12 cellular contexts compared by ENCODE assay signal in the genomic region with DNA sequence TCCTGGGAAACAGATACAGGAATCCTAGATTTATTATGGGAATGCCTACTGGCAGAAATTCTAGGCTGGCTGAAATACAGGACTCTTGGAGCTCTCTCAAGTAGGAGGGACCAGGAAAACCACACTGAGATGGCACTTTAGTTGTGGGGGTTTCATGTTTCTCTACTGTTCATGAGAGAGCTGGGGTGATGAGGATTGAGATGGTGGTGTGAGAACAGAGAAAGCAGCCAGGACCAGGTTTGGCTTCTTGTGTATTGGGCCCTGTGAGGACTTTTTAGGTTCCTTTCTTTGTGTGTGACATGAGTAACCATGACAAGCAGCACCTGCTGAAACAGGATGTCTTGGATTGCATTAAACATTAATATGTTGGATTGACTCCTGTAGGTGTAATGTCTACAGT. TPM values are rescaled to one million over a fixed set of nuclear protein-coding genes. Genes with fewer than 3 reads are reported as not detected.
DNase-seq lines count a peak whose midpoint lies in the region; ATAC-seq, FAIRE-seq and TF ChIP-seq lines count a peak whose summit lies in the region.
"Had no signal": no experiment of that assay in that cellular context is flagged by ENCODE, and none has a peak within 500 bp of the region (broad histone marks: within the 10 kb centered on the region; RNA-seq: fewer than 3 reads in every experiment).

No MANE protein-coding gene starts in this region.

- peaks cover 58% of the 10 kb centered on the region for H3K4me1 ChIP-seq in effector memory CD4-positive, alpha-beta T cell (ENCODE audit: control insufficient read depth, insufficient read depth, low read length, poor library complexity, severe bottlenecking)
- peaks cover 61% of the 10 kb centered on the region for H3K4me1 ChIP-seq in prostate gland (replicated peaks)

- peak; percentile 84 for DNase-seq in NCI-H2107 treated with DMSO at 0.1 percent for 48 hours (lab: John Stamatoyannopoulos, UW; ENCODE audit: unreplicated experiment)
- DNase-seq in effector memory CD4-positive, alpha-beta T cell: no peak
- no peak for DNase-seq in prostate gland (ENCODE audit: low spot score)
- DNase-seq in HTR-8/SVneo (ENCODE audit: insufficient read length, low spot score): no peak
- DNase-seq in left colon: no peak
- no peak for DNase-seq in D341Med (ENCODE audit: low spot score)
- no peak for DNase-seq in stimulated activated CD4-positive, alpha-beta T cell treated with anti-CD3 and anti-CD28 coated beads, Interleukin-2, amount 100 ng/mL, for 24 hours
- DNase-seq: activated CD8-positive, alpha-beta memory T cell treated with anti-CD3 and anti-CD28 coated beads, Interleukin-2, amount 10 ng/mL, durations not matched to agents 7 days and 5 days; left lung; Peyer's patch had no signal

- TF ChIP-seq CTCF in GM12875 (IDR thresholded peaks at IDR 0.05; ENCODE audit: borderline replicate concordance, insufficient read depth, low read depth, low read length) (no peak), prostate gland (IDR thresholded peaks at IDR 0.05) (no peak)

- peaks cover 2% of the 10 kb centered on the region for H3K36me3 ChIP-seq in effector memory CD4-positive, alpha-beta T cell (ENCODE audit: control insufficient read depth, insufficient read depth, low read length)
- H3K36me3 ChIP-seq in prostate gland: no peaks in the 10 kb centered on the region
- H3K36me3 ChIP-seq: left lung, Peyer's patch had no signal

- FAIRE-seq in HTR-8/SVneo (lab: Jason Lieb, UNC): no peak
- FAIRE-seq: colon had no signal

- no peak overlapping the region for H3K27ac ChIP-seq in effector memory CD4-positive, alpha-beta T cell (ENCODE audit: insufficient read depth, low read length, poor library complexity, severe bottlenecking)
- peak overlapping the region; percentile 53 to 68 for H3K27ac ChIP-seq in prostate gland

- intact Hi-C loops in prostate gland (cut with DNase I): no loop called here
- intact Hi-C loops in left colon (cut with DNase I, micrococcal nuclease): no loop called here

- no peak for TF ChIP-seq POLR2A in prostate gland (IDR thresholded peaks at IDR 0.05)

- no peak for ATAC-seq in left colon
- ATAC-seq: activated CD8-positive, alpha-beta memory T cell treated with anti-CD3 and anti-CD28 coated beads, Interleukin-2, amount 10 ng/mL, durations not matched to agents 7 days and 5 days; left lung had no signal

- H3K9me3 ChIP-seq in effector memory CD4-positive, alpha-beta T cell (ENCODE audit: control insufficient read depth, low read length): no peaks in the 10 kb centered on the region
- no peaks in the 10 kb centered on the region for H3K9me3 ChIP-seq in prostate gland
- H3K9me3 ChIP-seq: left lung, Peyer's patch had no signal

- H3K4me3 ChIP-seq in GM12875 (ENCODE audit: low read depth, low read length) (peak overlapping the region; percentile 5), prostate gland (no peak overlapping the region)
- peak overlapping the region; percentile 8 for H3K4me3 ChIP-seq in effector memory CD4-positive, alpha-beta T cell (ENCODE audit: insufficient read depth, low read depth, low read length, poor library complexity, severe bottlenecking)
- H3K4me3 ChIP-seq: Peyer's patch had no signal

- no peaks in the 10 kb centered on the region for H3K27me3 ChIP-seq in effector memory CD4-positive, alpha-beta T cell (replicated peaks; ENCODE audit: control insufficient read depth, insufficient read depth, low read length, poor library complexity, severe bottlenecking)
- no peaks in the 10 kb centered on the region for H3K27me3 ChIP-seq in prostate gland (replicated peaks; ENCODE audit: insufficient read depth)
- H3K27me3 ChIP-seq: left lung, Peyer's patch had no signal

RNA-seq across cellular contexts. Expression of gene ARID1A, which starts 4.9 kb away (rescaled TPM):
- total RNA-seq in prostate gland (10 to 100 TPM; 71.4 to 92.8 TPM), left colon (10 to 100 TPM; 60.2 to 61.4 TPM)

Comparison
In these comparisons a context has a peak if more than half of its experiments do, and no peak if none do; other contexts are left out.
1. H3K4me3 ChIP-seq: peak in GM12875 (single experiment) and effector memory CD4-positive, alpha-beta T cell (single experiment); none in prostate gland (0 of 2).